Comparison of ENCODE assay signal across 9 cellular contexts in genomic region chr1:224432141-224432540, GRCh38. TPM values are rescaled to one million over a fixed set of nuclear protein-coding genes. Genes with fewer than 3 reads are reported as not detected.
DNase-seq lines count a peak whose midpoint lies in the region; ATAC-seq, FAIRE-seq and TF ChIP-seq lines count a peak whose summit lies in the region.
"Had no signal": no experiment of that assay in that cellular context is flagged by ENCODE, and none has a peak within 500 bp of the region (broad histone marks: within the 10 kb centered on the region; RNA-seq: fewer than 3 reads in every experiment).

No MANE protein-coding gene starts in this region.

- CTCF ChIA-PET in HCT116 (lab: Charles Lee) (no interaction called here), T-cell (lab: Charles Lee) (interaction anchor here (0.6 to 2.2 kb wide), 6 partner anchors 15 to 385 kb away, joined by 3 to 14 read pairs (median 6); no protein-coding TSS in a partner anchor)

- H3K4me3 ChIP-seq in HCT116 (replicated peaks in 1 of 2; ENCODE audit: low read depth in 1 of 2, low read length in 2 of 2) (no peak overlapping the region), fibroblast of the aortic adventitia (ENCODE audit: low read depth, low read length) (peak overlapping the region; percentile 97), skeletal muscle satellite cell (ENCODE audit: low read length) (peak overlapping the region; percentile 89)

- no peaks in the 10 kb centered on the region for H3K9me2 ChIP-seq in HCT116 (ENCODE audit: insufficient read depth)

- peaks cover 17% of the 10 kb centered on the region for H3K36me3 Mint-ChIP-seq in T-cell

- no peak for TF ChIP-seq POLR2A in HCT116 (IDR thresholded peaks at IDR 0.05; ENCODE audit: borderline replicate concordance, extremely low read depth, insufficient read depth, insufficient read length)

- H3K4me1 ChIP-seq in HCT116 (ENCODE audit: control insufficient read depth in 1 of 2, insufficient read depth in 2 of 2, low read length in 2 of 2) (peaks cover 14 to 30% of the 10 kb centered on the region in 2 experiments; a peak in 3 of 4 replicates), skeletal muscle satellite cell (ENCODE audit: control insufficient read depth, insufficient read depth, low read length) (peaks cover 49% of the 10 kb centered on the region)

- DNase-seq in HCT116 (ENCODE audit: low read depth, low spot score) (no peak), T-cell (no peak), fibroblast of the aortic adventitia (ENCODE audit: low read depth) (peak; percentile 55), DMS53 (lab: John Stamatoyannopoulos, UW) (no peak), HTR-8/SVneo (ENCODE audit: insufficient read length, low spot score) (no peak)
- DNase-seq in activated CD4-positive, alpha-beta T cell treated with anti-CD3 and anti-CD28 coated beads, Interleukin-2, amount 50 U/mL, for 4 hours, result no peak
- DNase-seq: NCI-H1436 treated with DMSO at 0.1 percent for 48 hours had no signal

- no peaks in the 10 kb centered on the region for H3K9me3 Mint-ChIP-seq in T-cell

- peaks cover 3% of the 10 kb centered on the region; the same call in 1 of the 2 replicates for H4K20me1 ChIP-seq in HCT116 (ENCODE audit: insufficient read depth)

- H3K27ac Mint-ChIP-seq in T-cell, result peak overlapping the region; percentile 86 to 91

- no peaks in the 10 kb centered on the region for H3K27me3 Mint-ChIP-seq in T-cell

- POLR2A ChIA-PET in HCT116 (lab: Charles Lee), result no interaction called here
- POLR2A ChIA-PET in T-cell (lab: Charles Lee), result interaction anchor here (0.5 to 2.6 kb wide), 11 partner anchors 11 to 1667 kb away, joined by 3 to 8 read pairs (median 4); no protein-coding TSS in a partner anchor

- TF ChIP-seq RAD21 in HCT116 (IDR thresholded peaks at IDR 0.05; ENCODE audit: low read depth), result no peak

- ATAC-seq in HCT116, result no peak
- no peak for ATAC-seq in T-cell (replicated peaks in 1 of 4)
- no peak for ATAC-seq in HG02623 (IDR thresholded peaks at IDR 0.05; ENCODE audit: unreplicated experiment)

- no peak for TF ChIP-seq CTCF in HCT116 (IDR thresholded peaks at IDR 0.05 in 2 of 3, conservative IDR thresholded peaks at IDR 0.05 in 1 of 3; ENCODE audit: borderline replicate concordance in 1 of 3, insufficient read depth in 1 of 3, low read depth in 2 of 3, low read length in 2 of 3)
- TF ChIP-seq CTCF in fibroblast of the aortic adventitia (IDR thresholded peaks at IDR 0.05; ENCODE audit: insufficient read depth, low read length), result no peak

- H3K27me3 ChIP-seq in HCT116 (ENCODE audit: insufficient read depth, low read length) (no peaks in the 10 kb centered on the region), skeletal muscle satellite cell (ENCODE audit: control insufficient read depth, insufficient read depth, low read length) (no peaks in the 10 kb centered on the region)

- H3K36me3 ChIP-seq in HCT116 (ENCODE audit: control insufficient read depth in 1 of 2, insufficient read depth in 2 of 2, low read length in 2 of 2) (peaks cover 11 to 19% of the 10 kb centered on the region in 2 experiments; a peak in 3 of 4 replicates), skeletal muscle satellite cell (ENCODE audit: insufficient read depth, low read length) (peaks cover 19% of the 10 kb centered on the region)

- H3K4me1 Mint-ChIP-seq in T-cell, result peaks cover 71 to 72% (median 71%) of the 10 kb centered on the region in 3 donors

- H3K79me2 ChIP-seq in HCT116 (ENCODE audit: insufficient read depth, low read length), result peaks cover 86% of the 10 kb centered on the region

- no peaks in the 10 kb centered on the region for H3K9me3 ChIP-seq in HCT116 (ENCODE audit: control insufficient read depth in 1 of 2, insufficient read depth in 1 of 2, low read depth in 1 of 2, low read length in 2 of 2)
- H3K9me3 ChIP-seq in skeletal muscle satellite cell (replicated peaks; ENCODE audit: low read length), result no peaks in the 10 kb centered on the region

- no peak overlapping the region for H2AFZ ChIP-seq in HCT116 (ENCODE audit: low read depth, low read length, poor library complexity, severe bottlenecking)

- BruUV-seq in HCT116 (replicated peaks; lab: Mats Ljungman, UMichigan), result TSS peak; percentile 42

- peak overlapping the region; percentile 85 to 91 (median 89) for H3K4me3 Mint-ChIP-seq in T-cell

- H3K4me2 ChIP-seq in HCT116 (ENCODE audit: low read length) (peak overlapping the region; percentile 81; the same call in 1 of the 2 replicates), skeletal muscle satellite cell (ENCODE audit: low read length) (peak overlapping the region; percentile 89)

- H3K27ac ChIP-seq in HCT116 (ENCODE audit: low read depth, low read length), result no peak overlapping the region

- RAD21 ChIA-PET in HCT116 (lab: Charles Lee; ENCODE audit: low non-redundant PET in 1 of 2, low total read pairs in 2 of 2, uncharacterized antibody in 2 of 2, unreplicated experiment in 2 of 2), result no interaction called here

- no peak overlapping the region for H3K9ac ChIP-seq in HCT116 (ENCODE audit: low read length)
- peak overlapping the region; percentile 86 for H3K9ac ChIP-seq in skeletal muscle satellite cell (ENCODE audit: low read depth, low read length)

- intact Hi-C loops in HCT116 (cut with micrococcal nuclease), result loop anchor here (10.0 kb wide), 1 partner anchor 493 kb away; the partner anchor contains the start of gene DNAH14

- no peak for FAIRE-seq in HTR-8/SVneo (lab: Jason Lieb, UNC)

TF ChIP-seq in HCT116, 20 proteins besides CTCF, POLR2A, EP300 and RAD21:
- TF ChIP-seq EZH2phosphoT487 (IDR thresholded peaks at IDR 0.05; ENCODE audit: borderline replicate concordance), result no peak
- no peak for TF ChIP-seq ZBTB33 (IDR thresholded peaks at IDR 0.05; ENCODE audit: extremely low read depth, insufficient replicate concordance, low read length)
- no peak for TF ChIP-seq JUND (IDR thresholded peaks at IDR 0.05)
- TF ChIP-seq ZFX (IDR thresholded peaks at IDR 0.05), result no peak
- TF ChIP-seq ELF1 (IDR thresholded peaks at IDR 0.05; ENCODE audit: borderline replicate concordance, low read depth), result no peak
- no peak for TF ChIP-seq EZH2 (IDR thresholded peaks at IDR 0.05)
- no peak for TF ChIP-seq MAX (IDR thresholded peaks at IDR 0.05)
- no peak for TF ChIP-seq REST (IDR thresholded peaks at IDR 0.05; ENCODE audit: low read depth)
- TF ChIP-seq CBX3 (IDR thresholded peaks at IDR 0.05; ENCODE audit: low read depth), result no peak
- TF ChIP-seq ZNF274 (IDR thresholded peaks at IDR 0.05; ENCODE audit: low read depth, low read length), result no peak
- TF ChIP-seq EGR1 (IDR thresholded peaks at IDR 0.05; ENCODE audit: low read depth), result no peak
- no peak for TF ChIP-seq YY1 (IDR thresholded peaks at IDR 0.05; ENCODE audit: extremely low read depth, insufficient replicate concordance, low read depth, low read length)
- no peak for TF ChIP-seq POLR2AphosphoS5 (IDR thresholded peaks at IDR 0.05; ENCODE audit: low read depth, low read length)
- no peak for TF ChIP-seq CEBPB (IDR thresholded peaks at IDR 0.05; ENCODE audit: low read depth)
- no peak for TF ChIP-seq TCF7L2 (IDR thresholded peaks at IDR 0.05; ENCODE audit: borderline replicate concordance, extremely low read depth, insufficient read depth, insufficient read length)
- TF ChIP-seq SIN3A (IDR thresholded peaks at IDR 0.05; ENCODE audit: low read depth), result no peak

RNA-seq across cellular contexts. Expression of gene WDR26, which starts 2.5 kb away (rescaled TPM):
- total RNA-seq in HCT116 (2021; ENCODE audit: unreplicated experiment) (57.2 TPM), T-cell (100 to 1,000 TPM in 2 of 5 donors, 10 to 100 TPM in 3; 90.7 to 166 (median 96.3) TPM), fibroblast of the aortic adventitia (ENCODE audit: low replicate concordance) (57.7 and 88.6 TPM in 2 replicates)
- polyA plus RNA-seq in HCT116 (2012), result 39.7 and 45.1 TPM in 2 replicates
- 43.0 and 47.4 TPM in 2 replicates for total RNA-seq in skeletal muscle satellite cell (2012; rRNA removed)

Comparison
In these comparisons a context has a peak if more than half of its experiments do, and no peak if none do; other contexts are left out.
1. H3K4me3 ChIP-seq: peak in fibroblast of the aortic adventitia (single experiment) and skeletal muscle satellite cell (single experiment); none in HCT116 (0 of 2).